18 cellular contexts compared by ENCODE assay signal in genomic region chr4:40201898-40202297, GRCh38. TPM values are rescaled to one million over a fixed set of nuclear protein-coding genes. Genes with fewer than 3 reads are reported as not detected.
A peak's percentile ranks its signal among the peaks of the same experiment; 100 is the strongest.
DNase-seq lines count a peak whose midpoint lies in the region; ATAC-seq, FAIRE-seq and TF ChIP-seq lines count a peak whose summit lies in the region.
"Had no signal": no experiment of that assay in that cellular context is flagged by ENCODE, and none has a peak within 500 bp of the region (broad histone marks: within the 10 kb centered on the region; RNA-seq: fewer than 3 reads in every experiment).

No MANE protein-coding gene starts in this region.

- H3K36me3 Mint-ChIP-seq in activated naive CD4-positive, alpha-beta T cell treated with anti-CD3 and anti-CD28 coated beads for 36 hours (ENCODE audit: low read depth), result peaks cover 69% of the 10 kb centered on the region
- H3K36me3 Mint-ChIP-seq in nephron progenitor cell (ENCODE audit: low read depth), result no peaks in the 10 kb centered on the region
- H3K36me3 Mint-ChIP-seq: mesothelial cell of epicardium had no signal

- SMC1A ChIA-PET in GM12878 (lab: Charles Lee; ENCODE audit: uncharacterized antibody, unreplicated experiment), result interaction anchor here (1.0 to 15.0 kb wide), 6 partner anchors 11 to 115 kb away, joined by 3 to 336 read pairs (median 4); partner anchors contain the start of gene RHOH

- in situ Hi-C loops in GM12878 (cut with MboI), result loop anchor here (5.0 to 10.0 kb wide), 2 partner anchors 105 to 567 kb away; partner anchors contain the start of gene SMIM14

- POLR2A ChIA-PET in GM12878 (lab: Charles Lee), result interaction anchor here (0.6 to 14.4 kb wide), 6 partner anchors 7 to 589 kb away, joined by 3 to 214 read pairs (median 4); partner anchors contain the start of gene RHOH

- H3K27me3 ChIP-seq in OCI-LY3 (ENCODE audit: low read depth, low read length) (no peaks in the 10 kb centered on the region), GM12878 (replicated peaks in 1 of 2; ENCODE audit: control insufficient read depth in 2 of 2, insufficient read depth in 2 of 2, low read length in 1 of 2) (no peaks in the 10 kb centered on the region), thymus (ENCODE audit: control insufficient read depth, insufficient read depth) (no peaks in the 10 kb centered on the region)
- H3K27me3 ChIP-seq: SJSA1 had no signal

- no peaks in the 10 kb centered on the region for H3K9me3 ChIP-seq in OCI-LY3 (ENCODE audit: insufficient read depth, low read length)
- no peaks in the 10 kb centered on the region for H3K9me3 ChIP-seq in GM12878 (replicated peaks; ENCODE audit: control insufficient read depth, insufficient read depth, low read length)
- H3K9me3 ChIP-seq in thymus (ENCODE audit: control insufficient read depth), result no peaks in the 10 kb centered on the region
- H3K9me3 ChIP-seq: SJSA1 had no signal

- peaks cover 32% of the 10 kb centered on the region for H3K4me1 Mint-ChIP-seq in activated naive CD4-positive, alpha-beta T cell treated with anti-CD3 and anti-CD28 coated beads for 36 hours (ENCODE audit: low read depth)
- H3K4me1 Mint-ChIP-seq in nephron progenitor cell, result peaks cover 52% of the 10 kb centered on the region

- peak overlapping the region; percentile 97 for H3K4me3 ChIP-seq in OCI-LY3 (ENCODE audit: low read length)
- peak overlapping the region; percentile 88 for H3K4me3 ChIP-seq in GM12878
- peak overlapping the region; percentile 92 for H3K4me3 ChIP-seq in thymus (ENCODE audit: low read length)
- H3K4me3 ChIP-seq: SJSA1 had no signal

- H3K4me2 ChIP-seq in OCI-LY3 (ENCODE audit: low read length) (peak overlapping the region; percentile 95), GM12878 (ENCODE audit: control insufficient read depth, insufficient read depth) (peak overlapping the region; percentile 75)

- H4K20me1 ChIP-seq in OCI-LY3 (ENCODE audit: insufficient read depth, low read length) (peaks cover 73% of the 10 kb centered on the region), GM12878 (ENCODE audit: control insufficient read depth, insufficient read depth) (no peaks in the 10 kb centered on the region; the same call in 1 of the 2 replicates)

- ATAC-seq in GM12878 (no peak), HG02973 (IDR thresholded peaks at IDR 0.05; ENCODE audit: unreplicated experiment) (no peak)

- peak overlapping the region; percentile 85 for H3K4me3 Mint-ChIP-seq in activated naive CD4-positive, alpha-beta T cell treated with anti-CD3 and anti-CD28 coated beads for 36 hours
- H3K4me3 Mint-ChIP-seq in nephron progenitor cell, result no peak overlapping the region
- H3K4me3 Mint-ChIP-seq: mesothelial cell of epicardium had no signal

- no peak for TF ChIP-seq RAD21 in GM12878 (IDR thresholded peaks at IDR 0.05; ENCODE audit: insufficient read depth, low read depth, low read length)

- intact Hi-C loops in activated naive CD4-positive, alpha-beta T cell treated with anti-CD3 and anti-CD28 coated beads for 36 hours (cut with micrococcal nuclease), result loop anchor here (1.0 to 10.0 kb wide), 8 partner anchors 37 to 1887 kb away; partner anchors contain the start of genes KLF3, TMEM156 and UBE2K
- intact Hi-C loops in GM12878 (cut with micrococcal nuclease; ENCODE audit: unreplicated experiment), result loop anchor here (2.0 kb wide), 3 partner anchors 15 to 51 kb away; no protein-coding TSS in a partner anchor

- peak overlapping the region; percentile 94 for H3K9ac ChIP-seq in OCI-LY3 (ENCODE audit: low read length)
- H3K9ac ChIP-seq in GM12878 (ENCODE audit: control insufficient read depth, insufficient read depth, low read length), result peak overlapping the region; percentile 99

- peak overlapping the region; percentile 96 for H3K27ac ChIP-seq in OCI-LY3 (ENCODE audit: low read length)
- H3K27ac ChIP-seq in GM12878 (ENCODE audit: control insufficient read depth, insufficient read depth), result peak overlapping the region; percentile 92
- H3K27ac ChIP-seq in thymus (ENCODE audit: low read depth), result peak overlapping the region; percentile 65
- H3K27ac ChIP-seq: SJSA1 had no signal

- TF ChIP-seq EP300 in GM12878 (IDR thresholded peaks at IDR 0.05; ENCODE audit: borderline replicate concordance in 1 of 2, control insufficient read depth in 1 of 2, low read depth in 2 of 2, low read length in 2 of 2), result no peak

- WGBS in GM12878 (ENCODE audit: insufficient coverage, insufficient replicate concordance, low lambda C conversion rate, missing lambda C conversion rate), result 2% methylated on average over 4 of the region's 4 CpGs
- 53% methylated on average over 4 of the region's 4 CpGs for WGBS in thymus

- no peak for DNase-seq in activated naive CD4-positive, alpha-beta T cell treated with anti-CD3 and anti-CD28 coated beads for 36 hours
- no peak for DNase-seq in activated naive CD4-positive, alpha-beta T cell treated with anti-CD3 and anti-CD28 coated beads, Interleukin-2, amount 50 U/mL, for 16 hours
- DNase-seq in GM12878 (ENCODE audit: low read depth, low spot score), result no peak
- DNase-seq in nephron progenitor cell, result no peak
- no peak for DNase-seq in GM19238 (ENCODE audit: insufficient read length, low spot score)
- DNase-seq: activated effector memory CD4-positive, alpha-beta T cell treated with Interleukin-2 at 50 U/mL for 16 hours; DMS153; effector CD8-positive, alpha-beta T cell; H9; NCI-H2171 had no signal

- no peak for FAIRE-seq in GM12878 (lab: Jason Lieb, UNC)
- FAIRE-seq: bronchial epithelial cell, frontal cortex had no signal

- H3K4me1 ChIP-seq in OCI-LY3 (ENCODE audit: low read length) (peaks cover 55% of the 10 kb centered on the region), GM12878 (ENCODE audit: control insufficient read depth, insufficient read depth, low read length) (peaks cover 15% of the 10 kb centered on the region), thymus (ENCODE audit: control insufficient read depth, insufficient read depth, low read length) (peaks cover 27% of the 10 kb centered on the region)

- CTCF ChIA-PET in activated naive CD4-positive, alpha-beta T cell treated with anti-CD3 and anti-CD28 coated beads for 36 hours (lab: Charles Lee), result interaction anchor here (0.5 to 1.2 kb wide), 2 partner anchors 12 to 27 kb away, joined by 3 to 4 read pairs; no protein-coding TSS in a partner anchor
- CTCF ChIA-PET in GM12878 (lab: Yijun Ruan, JAX), result interaction anchor here (0.6 to 1.6 kb wide), 3 partner anchors 36 to 106 kb away, joined by 3 to 5 read pairs (median 3); no protein-coding TSS in a partner anchor

- no peaks in the 10 kb centered on the region for H3K27me3 Mint-ChIP-seq in activated naive CD4-positive, alpha-beta T cell treated with anti-CD3 and anti-CD28 coated beads for 36 hours (ENCODE audit: low read depth)
- H3K27me3 Mint-ChIP-seq in nephron progenitor cell (ENCODE audit: low read depth, poor library complexity), result peaks cover 2% of the 10 kb centered on the region

- BruUV-seq in GM12878 (replicated peaks; lab: Mats Ljungman, UMichigan), result no TSS peak

- H3K79me2 ChIP-seq in OCI-LY3 (ENCODE audit: low read length) (peaks cover 100% of the 10 kb centered on the region), GM12878 (ENCODE audit: control insufficient read depth, insufficient read depth, low read length) (peaks cover 97% of the 10 kb centered on the region)

- H3K36me3 ChIP-seq in OCI-LY3 (replicated peaks; ENCODE audit: low read depth, low read length), result peaks cover 57% of the 10 kb centered on the region
- H3K36me3 ChIP-seq in GM12878 (ENCODE audit: control insufficient read depth in 2 of 2, insufficient read depth in 2 of 2, low read length in 1 of 2), result no peaks in the 10 kb centered on the region; a peak in 1 of 4 replicates
- peaks cover 4% of the 10 kb centered on the region for H3K36me3 ChIP-seq in thymus (ENCODE audit: control insufficient read depth, insufficient read depth)
- H3K36me3 ChIP-seq: SJSA1 had no signal

- no peaks in the 10 kb centered on the region for H3K9me3 Mint-ChIP-seq in activated naive CD4-positive, alpha-beta T cell treated with anti-CD3 and anti-CD28 coated beads for 36 hours
- no peaks in the 10 kb centered on the region for H3K9me3 Mint-ChIP-seq in nephron progenitor cell
- H3K9me3 Mint-ChIP-seq: H9, mesothelial cell of epicardium had no signal

- RAD21 ChIA-PET in GM12878 (lab: Charles Lee; ENCODE audit: unreplicated experiment), result interaction anchor here (0.7 to 12.9 kb wide), 7 partner anchors 8 to 124 kb away, joined by 3 to 179 read pairs (median 4); partner anchors contain the start of gene RHOH

- TF ChIP-seq CTCF in OCI-LY3 (IDR thresholded peaks at IDR 0.05; ENCODE audit: low read depth, low read length), result no peak
- no peak for TF ChIP-seq CTCF in GM12878 (IDR thresholded peaks at IDR 0.05 in 2 of 3, conservative IDR thresholded peaks at IDR 0.05 in 1 of 3; ENCODE audit: control insufficient read depth in 2 of 3, extremely low read depth in 1 of 3, insufficient read depth in 1 of 3, low read depth in 3 of 3, low read length in 3 of 3)
- TF ChIP-seq CTCF in nephron progenitor cell (IDR thresholded peaks at IDR 0.05), result no peak

- H3K27ac Mint-ChIP-seq in activated naive CD4-positive, alpha-beta T cell treated with anti-CD3 and anti-CD28 coated beads for 36 hours, result peak overlapping the region; percentile 98
- no peak overlapping the region for H3K27ac Mint-ChIP-seq in nephron progenitor cell

- TF ChIP-seq POLR2A in GM12878 (IDR thresholded peaks at IDR 0.05; ENCODE audit: low read depth, low read length), result no peak

- H2AFZ ChIP-seq in OCI-LY3 (ENCODE audit: low read depth, low read length) (no peak overlapping the region), GM12878 (ENCODE audit: control insufficient read depth, low read depth, low read length) (no peak overlapping the region)

RNA-seq across cellular contexts. Expression of gene RHOH, which starts 5.1 kb away (rescaled TPM):
- total RNA-seq in activated naive CD4-positive, alpha-beta T cell treated with anti-CD3 and anti-CD28 coated beads for 36 hours, result 10 to 100 TPM; 87.5 to 92.7 TPM
- total RNA-seq in GM12878 (2013; cell fraction: nucleolus; rRNA removed), result 89.6 and 93.8 TPM in 2 replicates
- total RNA-seq in GM12878 (2014; rRNA removed) (47.2 and 49.3 TPM in 2 replicates), GM12878 (2014; rRNA removed; fragmentation: Illumina TruSeq; extraction: Trizol) (46.5 and 48.1 TPM in 2 replicates), GM12878 (2021) (64.5 and 65.7 TPM in 2 replicates)
- 44.8 TPM for polyA plus RNA-seq in GM12878 (2011; ENCODE audit: low read depth)
- polyA plus RNA-seq in GM12878 (2011; rRNA removed) (120 and 128 TPM in 2 replicates), GM12878 (2014; fragmentation: Illumina TruSeq; extraction: Trizol) (51.9 and 67.1 TPM in 2 replicates), GM12878 (2014; fragmentation: Nextera tagmentation; extraction: Ambion mirVana) (10 to 100 TPM; 48.9 to 78.4 TPM), GM12878 (2014; rRNA removed) (48.4 and 49.5 TPM in 2 replicates), GM12878 (2016; fragmentation: Nextera tagmentation; extraction: Ambion mirVana) (10 to 100 TPM; 63.8 to 64.4 TPM), thymus (71.2 TPM)
- 117 and 119 TPM in 2 replicates for polyA plus RNA-seq in GM12878 (2011; cell fraction: cytosol; rRNA removed)
- polyA plus RNA-seq in GM12878 (2011; cell fraction: nucleus; rRNA removed), result 75.7 and 87.1 TPM in 2 replicates
- 56.8 and 82.4 TPM in 2 replicates for polyA plus RNA-seq in GM12878 (2012)
- 176 and 260 TPM in 2 replicates for polyA minus RNA-seq in GM12878 (2011; rRNA and poly(A)+ RNA removed)
- polyA minus RNA-seq in GM12878 (2011; cell fraction: cytosol; rRNA and poly(A)+ RNA removed), result 56.8 and 63.4 TPM in 2 replicates
- 91.3 and 105 TPM in 2 replicates for polyA minus RNA-seq in GM12878 (2011; cell fraction: nucleus; rRNA and poly(A)+ RNA removed)
- total RNA-seq: SJSA1 had no signal
- polyA plus RNA-seq: AG04450 had no signal
